29 cellular contexts compared by ENCODE assay signal in genomic region chr6:96032646-96033045, GRCh38. TPM values are rescaled to one million over a fixed set of nuclear protein-coding genes. Genes with fewer than 3 reads are reported as not detected.
"Had no signal": no experiment of that assay in that cellular context is flagged by ENCODE, and none has a peak within 500 bp of the region (broad histone marks: within the 10 kb centered on the region; RNA-seq: fewer than 3 reads in every experiment).

No MANE protein-coding gene starts in this region.

- H3K9me3 ChIP-seq: body of pancreas, left ventricle myocardium inferior, uterus had no signal

- H3K4me3 ChIP-seq: body of pancreas, hepatocyte, left ventricle myocardium inferior, uterus had no signal

- H3K36me3 ChIP-seq: left ventricle myocardium inferior, uterus had no signal

- H3K27me3 Mint-ChIP-seq: activated CD4-positive, alpha-beta T cell treated with anti-CD3 and anti-CD28 coated beads, Interleukin-2, amount 10 ng/mL, durations not matched to agents 24 days and 14 days; activated CD8-positive, alpha-beta memory T cell treated with anti-CD3 and anti-CD28 coated beads, Interleukin-2, amount 10 ng/mL, durations not matched to agents 7 days and 5 days; activated CD8-positive, alpha-beta T cell treated with anti-CD3 and anti-CD28 coated beads for 36 hours had no signal

- H3K27ac Mint-ChIP-seq: activated CD4-positive, alpha-beta T cell treated with anti-CD3 and anti-CD28 coated beads, Interleukin-2, amount 10 ng/mL, durations not matched to agents 24 days and 14 days; activated CD8-positive, alpha-beta memory T cell treated with anti-CD3 and anti-CD28 coated beads, Interleukin-2, amount 10 ng/mL, durations not matched to agents 7 days and 5 days; activated CD8-positive, alpha-beta T cell treated with anti-CD3 and anti-CD28 coated beads for 36 hours; activated T-helper 1 cell treated with anti-CD3 and anti-CD28 coated beads, Interleukin-12 subunit alpha, Interleukin-12 subunit beta, Interleukin-2, Interleukin-4 antibody, amounts not matched to agents 30 ng/mL and 10 ng/mL and 1 ng/mL, durations not matched to agents 14 hours and 24 hours and 36 hours; immature natural killer cell; nephron; stimulated activated effector memory CD8-positive, alpha-beta T cell treated with anti-CD3 and anti-CD28 coated beads, Interleukin-12 subunit alpha, Interleukin-12 subunit beta, amount 100 ng/mL, for 72 hours; T-helper 2 cell treated with Interferon-gamma antibody and Interleukin-4, amounts not matched to agents 5 μg/mL and 100 μg/mL, for 36 hours had no signal

- ATAC-seq: activated CD4-positive, CD25-positive, alpha-beta regulatory T cell treated with anti-CD3 and anti-CD28 coated beads, Interleukin-2, amount 50 U/mL, for 24 hours; activated CD8-positive, alpha-beta memory T cell treated with anti-CD3 and anti-CD28 coated beads, Interleukin-2, amount 10 ng/mL, durations not matched to agents 7 days and 5 days; activated CD8-positive, alpha-beta T cell treated with anti-CD3 and anti-CD28 coated beads for 36 hours; body of pancreas; foreskin keratinocyte; sciatic nerve; stimulated activated effector memory CD8-positive, alpha-beta T cell treated with anti-CD3 and anti-CD28 coated beads, Interleukin-12 subunit alpha, Interleukin-12 subunit beta, amount 100 ng/mL, for 72 hours had no signal

- H3K4me1 Mint-ChIP-seq: activated CD4-positive, alpha-beta T cell treated with anti-CD3 and anti-CD28 coated beads, Interleukin-2, amount 10 ng/mL, durations not matched to agents 24 days and 14 days; activated CD8-positive, alpha-beta memory T cell treated with anti-CD3 and anti-CD28 coated beads, Interleukin-2, amount 10 ng/mL, durations not matched to agents 7 days and 5 days; immature natural killer cell; nephron; stimulated activated effector memory CD8-positive, alpha-beta T cell treated with anti-CD3 and anti-CD28 coated beads, Interleukin-12 subunit alpha, Interleukin-12 subunit beta, amount 100 ng/mL, for 72 hours had no signal

- H3K9me3 Mint-ChIP-seq: activated CD4-positive, alpha-beta T cell treated with anti-CD3 and anti-CD28 coated beads, Interleukin-2, amount 10 ng/mL, durations not matched to agents 24 days and 14 days; activated CD8-positive, alpha-beta T cell treated with anti-CD3 and anti-CD28 coated beads for 36 hours; activated T-helper 1 cell treated with anti-CD3 and anti-CD28 coated beads, Interleukin-12 subunit alpha, Interleukin-12 subunit beta, Interleukin-2, Interleukin-4 antibody, amounts not matched to agents 30 ng/mL and 10 ng/mL and 1 ng/mL, durations not matched to agents 14 hours and 24 hours and 36 hours; immature natural killer cell; nephron; stimulated activated effector memory CD8-positive, alpha-beta T cell treated with anti-CD3 and anti-CD28 coated beads, Interleukin-12 subunit alpha, Interleukin-12 subunit beta, amount 100 ng/mL, for 72 hours; T-helper 2 cell treated with Interferon-gamma antibody and Interleukin-4, amounts not matched to agents 5 μg/mL and 100 μg/mL, for 36 hours had no signal

- H3K36me3 Mint-ChIP-seq: activated CD8-positive, alpha-beta memory T cell treated with anti-CD3 and anti-CD28 coated beads, Interleukin-2, amount 10 ng/mL, durations not matched to agents 7 days and 5 days; immature natural killer cell; stimulated activated effector memory CD8-positive, alpha-beta T cell treated with anti-CD3 and anti-CD28 coated beads, Interleukin-12 subunit alpha, Interleukin-12 subunit beta, amount 100 ng/mL, for 72 hours had no signal

- H3K27me3 ChIP-seq: body of pancreas, foreskin keratinocyte, hepatocyte, uterus had no signal

- H3K4me3 Mint-ChIP-seq: activated CD4-positive, alpha-beta T cell treated with anti-CD3 and anti-CD28 coated beads, Interleukin-2, amount 10 ng/mL, durations not matched to agents 24 days and 14 days; activated CD8-positive, alpha-beta memory T cell treated with anti-CD3 and anti-CD28 coated beads, Interleukin-2, amount 10 ng/mL, durations not matched to agents 7 days and 5 days; activated CD8-positive, alpha-beta T cell treated with anti-CD3 and anti-CD28 coated beads for 36 hours; activated T-helper 1 cell treated with anti-CD3 and anti-CD28 coated beads, Interleukin-12 subunit alpha, Interleukin-12 subunit beta, Interleukin-2, Interleukin-4 antibody, amounts not matched to agents 30 ng/mL and 10 ng/mL and 1 ng/mL, durations not matched to agents 14 hours and 24 hours and 36 hours; immature natural killer cell; nephron; stimulated activated effector memory CD8-positive, alpha-beta T cell treated with anti-CD3 and anti-CD28 coated beads, Interleukin-12 subunit alpha, Interleukin-12 subunit beta, amount 100 ng/mL, for 72 hours; T-helper 2 cell treated with Interferon-gamma antibody and Interleukin-4, amounts not matched to agents 5 μg/mL and 100 μg/mL, for 36 hours had no signal

- H3K27ac ChIP-seq: body of pancreas, foreskin keratinocyte, hepatocyte, left ventricle myocardium inferior, uterus, VCaP had no signal

- H3K4me1 ChIP-seq: body of pancreas, foreskin keratinocyte, left ventricle myocardium inferior, uterus had no signal

- DNase-seq: activated CD4-positive, alpha-beta T cell treated with anti-CD3 and anti-CD28 coated beads, Interleukin-2, amount 10 ng/mL, durations not matched to agents 24 days and 14 days; activated CD8-positive, alpha-beta memory T cell treated with anti-CD3 and anti-CD28 coated beads, Interleukin-2, amount 10 ng/mL, durations not matched to agents 7 days and 5 days; activated CD8-positive, alpha-beta T cell treated with anti-CD3 and anti-CD28 coated beads for 36 hours; activated gamma-delta T cell; activated naive CD4-positive, alpha-beta T cell treated with anti-CD3 and anti-CD28 coated beads, Interleukin-2, amount 50 U/mL, for 16 hours; activated T-cell treated with anti-CD3 and anti-CD28 coated beads for 4 hours; anterior cingulate cortex; body of pancreas; dermis blood vessel endothelial cell; effector memory CD4-positive, alpha-beta T cell; foreskin keratinocyte; immature natural killer cell; left ventricle myocardium inferior; occipital lobe; posterior cingulate gyrus; small intestine; stimulated activated CD4-positive, alpha-beta T cell treated with anti-CD3 and anti-CD28 coated beads, Interleukin-2, amount 100 ng/mL, for 24 hours; trophoblast cell; uterus had no signal

RNA-seq across cellular contexts. Expression of gene FUT9, which starts 16.9 kb away (rescaled TPM):
- total RNA-seq: activated CD4-positive, alpha-beta T cell treated with anti-CD3 and anti-CD28 coated beads, Interleukin-2, amount 10 ng/mL, durations not matched to agents 24 days and 14 days; activated CD8-positive, alpha-beta memory T cell treated with anti-CD3 and anti-CD28 coated beads, Interleukin-2, amount 10 ng/mL, durations not matched to agents 7 days and 5 days; activated CD8-positive, alpha-beta T cell treated with anti-CD3 and anti-CD28 coated beads for 36 hours; activated T-helper 1 cell treated with anti-CD3 and anti-CD28 coated beads, Interleukin-12 subunit alpha, Interleukin-12 subunit beta, Interleukin-2, Interleukin-4 antibody, amounts not matched to agents 30 ng/mL and 10 ng/mL and 1 ng/mL, durations not matched to agents 14 hours and 24 hours and 36 hours; dermis blood vessel endothelial cell; foreskin keratinocyte; left ventricle myocardium inferior; lung microvascular endothelial cell; myocyte had no signal
- polyA plus RNA-seq: foreskin keratinocyte, immature natural killer cell had no signal
